8 cellular contexts compared by ENCODE assay signal in the genomic region with DNA sequence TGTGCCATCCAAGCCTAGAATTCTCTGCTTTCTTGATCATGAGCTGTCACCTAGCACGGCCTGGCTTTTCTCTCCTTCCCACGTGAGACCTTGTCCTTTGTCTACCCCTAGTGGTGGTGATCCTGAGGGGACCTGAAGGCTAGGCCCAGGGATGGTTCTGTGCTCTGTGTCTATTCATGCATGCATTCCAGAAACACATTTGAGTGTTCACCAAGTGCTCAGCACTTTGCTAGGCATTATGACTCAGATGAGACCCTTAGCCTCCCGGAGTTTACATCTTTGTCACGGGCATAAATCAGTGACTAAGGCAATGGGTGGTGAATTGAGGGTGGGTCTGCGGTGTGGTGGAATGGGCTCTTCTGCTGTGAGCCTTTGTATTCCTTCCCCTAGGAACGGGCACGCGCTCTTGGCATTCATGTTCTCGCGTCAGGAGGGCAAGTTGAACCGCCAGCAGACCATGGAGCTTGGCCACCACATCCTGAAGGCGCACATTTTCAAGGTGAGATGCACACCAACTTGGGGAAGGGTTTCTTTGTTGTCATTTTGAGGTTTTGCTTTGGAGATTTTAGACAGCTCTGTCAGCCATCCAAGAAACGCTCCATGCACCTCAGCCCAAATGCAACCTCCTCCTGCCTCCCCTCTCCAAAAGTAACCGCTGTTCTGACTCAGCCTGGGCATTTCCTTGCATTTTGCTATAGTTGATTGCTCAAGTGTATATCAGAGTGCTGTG.
DNase-seq lines count a peak whose midpoint lies in the region; ATAC-seq, FAIRE-seq and TF ChIP-seq lines count a peak whose summit lies in the region.

No MANE protein-coding gene starts in this region.

- no peaks in the 10 kb centered on the region for H4K20me1 ChIP-seq in HepG2 (ENCODE audit: insufficient read depth, low read length)

- no peaks in the 10 kb centered on the region for H3K4me1 ChIP-seq in HepG2 (ENCODE audit: insufficient read depth, low read length)

- no peak overlapping the region for H3K27ac ChIP-seq in HepG2 (ENCODE audit: extremely low read length, insufficient read depth, low read length)

- no peak overlapping the region for H3K9ac ChIP-seq in HepG2 (ENCODE audit: insufficient read depth, low read depth, low read length)

- 79% methylated on average over 14 of the region's 14 CpGs for WGBS in HepG2 (ENCODE audit: low lambda C conversion rate)
- WGBS in lower leg skin, 2 donors, result 88 to 89% methylated on average over 14 of the region's 14 CpGs

- in situ Hi-C loops in HepG2 (cut with HindIII; ENCODE audit: extremely low pct_ligation_motif_present, low pct_unique_long_range_greater_than_20kb), result no loop called here

- ATAC-seq in GM19463 (IDR thresholded peaks at IDR 0.05; ENCODE audit: unreplicated experiment) (peak; percentile 56), HG03469 (IDR thresholded peaks at IDR 0.05; ENCODE audit: unreplicated experiment) (peak; percentile 48), HepG2 (peak; percentile 79)

- H2AFZ ChIP-seq in HepG2 (ENCODE audit: low read length), result no peak overlapping the region

- H3K27me3 ChIP-seq in HepG2 (ENCODE audit: control insufficient read depth in 1 of 2, insufficient read depth in 2 of 2, low read length in 2 of 2), result no peaks in the 10 kb centered on the region

- H3K36me3 ChIP-seq in HepG2 (replicated peaks in 1 of 2; ENCODE audit: control insufficient read depth in 1 of 2, insufficient read depth in 2 of 2, low read length in 2 of 2), result peaks cover 0 to 2% of the 10 kb centered on the region in 2 experiments; a peak in 2 of 5 replicates

- peak; percentile 21; the same call in 1 of the 2 replicates for TF ChIP-seq RAD21 in HepG2 (CRISPR knock-in tag; IDR thresholded peaks at IDR 0.05)

- no peaks in the 10 kb centered on the region for H3K9me3 ChIP-seq in HepG2 (ENCODE audit: low read length)

- TF ChIP-seq EP300 in HepG2 (IDR thresholded peaks at IDR 0.05; ENCODE audit: low read depth in 2 of 2, low read length in 2 of 2), result no peak
- no peak for TF ChIP-seq EP300 in HepG2 (CRISPR knock-in tag; IDR thresholded peaks at IDR 0.05; ENCODE audit: borderline replicate concordance)

- no peak for TF ChIP-seq POLR2A in HepG2 (IDR thresholded peaks at IDR 0.05; ENCODE audit: insufficient read depth in 1 of 2, low read depth in 2 of 2, low read length in 2 of 2)
- no peak for TF ChIP-seq POLR2A in lower leg skin (IDR thresholded peaks at IDR 0.05)

- no TSS peak for BruUV-seq in HepG2 (replicated peaks; lab: Mats Ljungman, UMichigan)

- CTCF ChIA-PET in HepG2 (lab: Yijun Ruan, JAX; ENCODE audit: low intra/inter-chr PET ratio, low total read pairs), result no interaction called here

- TF ChIP-seq CTCF in WI38 (IDR thresholded peaks at IDR 0.05; ENCODE audit: low read depth, low read length), result peak; percentile 55
- peak; percentile 55 for TF ChIP-seq CTCF in HepG2 (CRISPR knock-in tag; IDR thresholded peaks at IDR 0.05)
- TF ChIP-seq CTCF in lower leg skin (IDR thresholded peaks at IDR 0.05), result no peak

- DNase-seq in EL (peak; percentile 54), HepG2 (ENCODE audit: low spot score) (peak; percentile 23), NK-92 (lab: John Stamatoyannopoulos, UW; ENCODE audit: unreplicated experiment) (no peak), lower leg skin (ENCODE audit: low spot score in 2 of 2) (no peak), COLO668 (lab: John Stamatoyannopoulos, UW; ENCODE audit: unreplicated experiment) (no peak)

- H3K79me2 ChIP-seq in HepG2 (ENCODE audit: insufficient read depth, low read length), result no peaks in the 10 kb centered on the region

- POLR2A ChIA-PET in HepG2 (lab: Yijun Ruan, JAX), result no interaction called here

- H3K4me3 ChIP-seq in WI38 (ENCODE audit: low read depth, low read length), result no peak overlapping the region
- no peak overlapping the region for H3K4me3 ChIP-seq in HepG2 (replicated peaks in 1 of 3; ENCODE audit: insufficient read depth in 1 of 3, low read depth in 2 of 3, low read length in 3 of 3)
- H3K4me3 ChIP-seq in lower leg skin (ENCODE audit: low read depth, poor library complexity, severe bottlenecking), result no peak overlapping the region

- H3K4me2 ChIP-seq in HepG2 (ENCODE audit: low read depth, low read length), result no peak overlapping the region

- intact Hi-C loops in HepG2 (cut with micrococcal nuclease; ENCODE audit: unreplicated experiment), result no loop called here
- intact Hi-C loops in lower leg skin (cut with DNase I; ENCODE audit: low total_unique reads), result no loop called here

- FAIRE-seq in HepG2 (lab: Jason Lieb, UNC), result peak; percentile 12

TF ChIP-seq in HepG2, 621 proteins besides CTCF, POLR2A, EP300 and RAD21:
- TF ChIP-seq ZNF720 (CRISPR knock-in tag; IDR thresholded peaks at IDR 0.05) (no peak), CHD2 (IDR thresholded peaks at IDR 0.05; ENCODE audit: low read depth, low read length) (no peak), CENPX (CRISPR knock-in tag; IDR thresholded peaks at IDR 0.05) (no peak), SP5 (CRISPR knock-in tag; IDR thresholded peaks at IDR 0.05; ENCODE audit: borderline replicate concordance, low read depth) (no peak), STAG1 (CRISPR knock-in tag; IDR thresholded peaks at IDR 0.05) (peak; percentile 72), ZFP41 (CRISPR knock-in tag; IDR thresholded peaks at IDR 0.05; ENCODE audit: borderline replicate concordance) (no peak), ZFP36 (IDR thresholded peaks at IDR 0.05; ENCODE audit: borderline replicate concordance, low read depth, low read length, partially characterized antibody) (no peak), SRSF4 (IDR thresholded peaks at IDR 0.05; ENCODE audit: low read depth, low read length, poor library complexity, severe bottlenecking) (no peak), ZNF75D (CRISPR knock-in tag; IDR thresholded peaks at IDR 0.05; ENCODE audit: borderline replicate concordance) (no peak), NFYC (CRISPR knock-in tag; IDR thresholded peaks at IDR 0.05) (no peak), ZFX (CRISPR knock-in tag; IDR thresholded peaks at IDR 0.05; ENCODE audit: low read depth) (peak; percentile 33; the same call in 1 of the 2 replicates), ZFYVE20 (CRISPR knock-in tag; IDR thresholded peaks at IDR 0.05; ENCODE audit: borderline replicate concordance, low read depth) (0 out of 2 replicates have a peak, but pooled peaks have one; percentile 31), U2AF2 (IDR thresholded peaks at IDR 0.05; ENCODE audit: low read depth, low read length) (no peak), ZNF883 (CRISPR knock-in tag; IDR thresholded peaks at IDR 0.05; ENCODE audit: not compliant biosample characterization) (no peak), KDM6A (CRISPR knock-in tag; IDR thresholded peaks at IDR 0.05; ENCODE audit: low read depth) (no peak), FOXC1 (CRISPR knock-in tag; IDR thresholded peaks at IDR 0.05; ENCODE audit: borderline replicate concordance) (no peak), PAF1 (CRISPR knock-in tag; IDR thresholded peaks at IDR 0.05) (no peak), SMC3 (IDR thresholded peaks at IDR 0.05; ENCODE audit: low read length) (peak; percentile 23; the same call in 1 of the 2 replicates)
- TF ChIP-seq, protein P1, sequence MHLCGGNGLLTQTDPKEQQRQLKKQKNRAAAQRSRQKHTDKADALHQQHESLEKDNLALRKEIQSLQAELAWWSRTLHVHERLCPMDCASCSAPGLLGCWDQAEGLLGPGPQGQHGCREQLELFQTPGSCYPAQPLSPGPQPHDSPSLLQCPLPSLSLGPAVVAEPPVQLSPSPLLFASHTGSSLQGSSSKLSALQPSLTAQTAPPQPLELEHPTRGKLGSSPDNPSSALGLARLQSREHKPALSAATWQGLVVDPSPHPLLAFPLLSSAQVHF (CRISPR knock-in tag; IDR thresholded peaks at IDR 0.05), result no peak
- TF ChIP-seq, protein P2, sequence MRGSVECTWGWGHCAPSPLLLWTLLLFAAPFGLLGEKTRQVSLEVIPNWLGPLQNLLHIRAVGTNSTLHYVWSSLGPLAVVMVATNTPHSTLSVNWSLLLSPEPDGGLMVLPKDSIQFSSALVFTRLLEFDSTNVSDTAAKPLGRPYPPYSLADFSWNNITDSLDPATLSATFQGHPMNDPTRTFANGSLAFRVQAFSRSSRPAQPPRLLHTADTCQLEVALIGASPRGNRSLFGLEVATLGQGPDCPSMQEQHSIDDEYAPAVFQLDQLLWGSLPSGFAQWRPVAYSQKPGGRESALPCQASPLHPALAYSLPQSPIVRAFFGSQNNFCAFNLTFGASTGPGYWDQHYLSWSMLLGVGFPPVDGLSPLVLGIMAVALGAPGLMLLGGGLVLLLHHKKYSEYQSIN (CRISPR knock-in tag; IDR thresholded peaks at IDR 0.05; ENCODE audit: borderline replicate concordance), result no peak
- TF ChIP-seq, protein P3, sequence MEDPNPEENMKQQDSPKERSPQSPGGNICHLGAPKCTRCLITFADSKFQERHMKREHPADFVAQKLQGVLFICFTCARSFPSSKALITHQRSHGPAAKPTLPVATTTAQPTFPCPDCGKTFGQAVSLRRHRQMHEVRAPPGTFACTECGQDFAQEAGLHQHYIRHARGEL (CRISPR knock-in tag; IDR thresholded peaks at IDR 0.05), result peak; percentile 95; the same call in 1 of the 2 replicates
- TF ChIP-seq, protein P4, sequence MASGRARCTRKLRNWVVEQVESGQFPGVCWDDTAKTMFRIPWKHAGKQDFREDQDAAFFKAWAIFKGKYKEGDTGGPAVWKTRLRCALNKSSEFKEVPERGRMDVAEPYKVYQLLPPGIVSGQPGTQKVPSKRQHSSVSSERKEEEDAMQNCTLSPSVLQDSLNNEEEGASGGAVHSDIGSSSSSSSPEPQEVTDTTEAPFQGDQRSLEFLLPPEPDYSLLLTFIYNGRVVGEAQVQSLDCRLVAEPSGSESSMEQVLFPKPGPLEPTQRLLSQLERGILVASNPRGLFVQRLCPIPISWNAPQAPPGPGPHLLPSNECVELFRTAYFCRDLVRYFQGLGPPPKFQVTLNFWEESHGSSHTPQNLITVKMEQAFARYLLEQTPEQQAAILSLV (CRISPR knock-in tag; IDR thresholded peaks at IDR 0.05; ENCODE audit: borderline replicate concordance), result no peak
- TF ChIP-seq, protein P5, sequence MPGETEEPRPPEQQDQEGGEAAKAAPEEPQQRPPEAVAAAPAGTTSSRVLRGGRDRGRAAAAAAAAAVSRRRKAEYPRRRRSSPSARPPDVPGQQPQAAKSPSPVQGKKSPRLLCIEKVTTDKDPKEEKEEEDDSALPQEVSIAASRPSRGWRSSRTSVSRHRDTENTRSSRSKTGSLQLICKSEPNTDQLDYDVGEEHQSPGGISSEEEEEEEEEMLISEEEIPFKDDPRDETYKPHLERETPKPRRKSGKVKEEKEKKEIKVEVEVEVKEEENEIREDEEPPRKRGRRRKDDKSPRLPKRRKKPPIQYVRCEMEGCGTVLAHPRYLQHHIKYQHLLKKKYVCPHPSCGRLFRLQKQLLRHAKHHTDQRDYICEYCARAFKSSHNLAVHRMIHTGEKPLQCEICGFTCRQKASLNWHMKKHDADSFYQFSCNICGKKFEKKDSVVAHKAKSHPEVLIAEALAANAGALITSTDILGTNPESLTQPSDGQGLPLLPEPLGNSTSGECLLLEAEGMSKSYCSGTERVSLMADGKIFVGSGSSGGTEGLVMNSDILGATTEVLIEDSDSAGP (CRISPR knock-in tag; IDR thresholded peaks at IDR 0.05; ENCODE audit: borderline replicate concordance), result no peak

Comparison
In these comparisons a context has a peak if more than half of its experiments do, and no peak if none do; other contexts are left out.
1. DNase-seq: peak in EL (single experiment) and HepG2 (single experiment); none in NK-92 (single experiment), lower leg skin (0 of 2) and COLO668 (single experiment).
2. CTCF ChIP-seq: peak in WI38 (single experiment) and HepG2 (single experiment); none in lower leg skin (0 of 3).
3. Peak in every context shown above with its lines, with median percentiles within 50 percentile points of each other: ATAC-seq.